ENCODE assay signal across 1 cellular context in the genomic region with DNA sequence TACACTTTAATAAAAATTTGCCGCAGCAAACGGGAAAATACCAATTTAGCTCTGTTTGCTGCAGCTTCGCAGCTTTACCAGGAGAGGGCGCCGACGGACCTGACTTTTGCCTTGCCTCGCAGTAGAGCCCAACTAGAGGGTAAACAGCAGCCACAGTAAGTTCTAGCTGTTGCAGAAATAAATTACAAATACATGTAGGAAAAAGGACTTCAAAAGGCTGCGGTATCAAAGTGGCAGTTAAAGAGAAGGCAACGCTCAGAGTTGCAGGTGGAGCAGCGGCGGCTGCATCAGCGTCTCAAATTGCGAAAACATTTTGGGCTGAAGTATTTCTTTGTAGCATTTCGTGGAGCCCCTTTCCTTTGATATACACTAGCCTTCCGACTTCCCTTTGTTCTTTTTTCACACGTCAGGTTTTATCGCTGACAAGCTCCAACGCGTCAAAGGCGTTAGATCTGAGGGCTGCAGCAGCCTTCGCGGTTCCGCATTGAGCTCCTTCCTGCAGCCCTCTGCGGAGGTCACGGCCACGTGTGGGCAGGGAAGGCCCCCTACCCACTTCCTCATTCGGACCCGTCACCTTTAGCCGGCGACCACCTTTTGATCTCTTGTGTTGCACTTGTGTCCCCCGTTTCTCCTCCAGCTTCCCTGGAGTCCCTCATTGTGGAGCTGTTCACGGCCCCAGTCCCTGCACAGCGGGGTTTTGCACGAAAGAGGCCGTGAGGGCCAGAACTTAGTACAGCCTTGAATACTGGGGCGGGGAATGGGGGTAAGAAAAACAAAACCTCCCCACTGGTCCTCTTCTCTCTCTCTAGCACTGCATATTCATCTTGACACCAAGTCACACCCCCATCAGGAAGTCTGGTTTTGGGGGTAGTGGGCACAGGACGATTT.
TF ChIP-seq lines count a peak whose summit lies in the region.

No MANE protein-coding gene starts in this region.

TF ChIP-seq in neural cell, 6 proteins besides CTCF, POLR2A, EP300 and RAD21 (continued from another document):
- TF ChIP-seq SMC3 (conservative IDR thresholded peaks at IDR 0.05; ENCODE audit: poor library complexity), result peak; percentile 96
